In the genomic region with DNA sequence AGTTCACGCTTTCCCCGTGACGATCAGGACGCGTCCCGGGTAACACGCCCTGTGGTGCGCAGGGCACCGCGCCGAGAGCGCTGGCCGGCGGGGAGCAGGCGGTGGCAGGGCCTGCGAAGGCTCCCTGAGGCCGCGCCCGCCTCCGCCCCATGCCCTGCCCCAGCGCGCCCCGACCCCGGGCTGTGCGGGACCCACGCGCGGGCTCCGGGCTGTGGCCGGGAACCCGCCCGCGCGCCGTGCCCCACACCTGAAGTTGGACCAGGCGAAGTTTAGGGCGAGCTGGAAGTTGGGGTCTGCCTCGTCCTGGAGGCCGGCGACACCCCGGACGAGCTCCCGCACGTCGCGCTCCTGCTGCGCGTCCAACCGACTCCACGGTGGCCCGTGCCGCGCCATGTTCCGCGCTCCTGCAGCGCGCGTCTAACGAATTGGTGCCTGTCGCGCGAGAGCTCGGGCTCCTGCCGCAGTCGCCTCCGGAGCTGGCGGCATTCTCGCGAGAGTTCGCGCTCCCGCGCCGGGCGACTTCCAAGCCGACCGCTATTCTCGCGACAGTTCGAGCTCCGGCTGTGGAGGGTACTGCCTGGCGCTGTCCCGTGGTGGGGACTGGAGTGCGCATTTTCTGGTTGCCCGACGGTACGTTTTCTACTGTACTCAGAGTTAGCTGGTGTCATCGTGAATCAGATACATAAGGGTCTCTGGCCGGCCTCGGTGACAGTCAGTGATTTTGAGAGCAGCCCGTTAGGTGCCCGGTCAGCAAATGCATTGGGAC, we compare ENCODE assay signal across 8 cellular contexts. TPM values are rescaled to one million over a fixed set of nuclear protein-coding genes. Genes with fewer than 3 reads are reported as not detected.
DNase-seq lines count a peak whose midpoint lies in the region; ATAC-seq and TF ChIP-seq lines count a peak whose summit lies in the region.

Gene TUBGCP5 (minus strand): TSS at position 419 of the 766 bp plus-strand sequence. CDS start 26 bp downstream, at position 393.

- H3K9me3 Mint-ChIP-seq in IgD-negative memory B cell: no peaks in the 10 kb centered on the region

- TF ChIP-seq CTCF in epithelial cell of proximal tubule (conservative IDR thresholded peaks at IDR 0.05; ENCODE audit: low read depth, low read length): peak; percentile 30

- no peaks in the 10 kb centered on the region for H3K36me3 Mint-ChIP-seq in IgD-negative memory B cell

- peak; percentile 98 for DNase-seq in DMS53 (lab: John Stamatoyannopoulos, UW)
- peak; percentile 97 for DNase-seq in OCI-M1 (lab: John Stamatoyannopoulos, UW)
- DNase-seq in activated T-cell treated with anti-CD3 and anti-CD28 coated beads for 24 hours (ENCODE audit: low read depth): peak; percentile 96
- peak; percentile 69 for DNase-seq in epithelial cell of proximal tubule (ENCODE audit: low read depth)
- DNase-seq in mucosa of gallbladder (ENCODE audit: low spot score): peak; percentile 98
- DNase-seq in stimulated activated CD8-positive, alpha-beta memory T cell treated with anti-CD3 and anti-CD28 coated beads, Interleukin-4, amount 100 ng/mL, for 24 hours (ENCODE audit: low read depth): peak; percentile 96

- peaks cover 2% of the 10 kb centered on the region for H3K27me3 Mint-ChIP-seq in IgD-negative memory B cell

- peak within 1 kb of the TSS; percentile 83 to 96 (median 89) for H3K27ac Mint-ChIP-seq in IgD-negative memory B cell

- H3K4me3 Mint-ChIP-seq in IgD-negative memory B cell: peak within 1 kb of the TSS; percentile 86 to 96 (median 92)

- peak within 1 kb of the TSS; percentile 84 for H3K4me3 ChIP-seq in epithelial cell of proximal tubule (ENCODE audit: low read depth, low read length)

- peaks cover 7 to 9% (median 8%) of the 10 kb centered on the region in 3 donors for H3K4me1 Mint-ChIP-seq in IgD-negative memory B cell

- peak; percentile 89 for ATAC-seq in GM21576 (IDR thresholded peaks at IDR 0.05; ENCODE audit: unreplicated experiment)

RNA-seq across cellular contexts. Expression of gene TUBGCP5, which starts in this region (rescaled TPM):
- polyA plus RNA-seq in IgD-negative memory B cell: 4.8 TPM
- total RNA-seq in epithelial cell of proximal tubule (14.8 and 23.6 TPM in 2 replicates), mucosa of gallbladder (10.2 TPM)

Comparison
In these comparisons a context has a peak if more than half of its experiments do, and no peak if none do; other contexts are left out.
1. Peak in every context shown above with its lines: DNase-seq, ATAC-seq and H3K4me3 ChIP-seq.